1 cellular context compared by ENCODE assay signal in the genomic region with DNA sequence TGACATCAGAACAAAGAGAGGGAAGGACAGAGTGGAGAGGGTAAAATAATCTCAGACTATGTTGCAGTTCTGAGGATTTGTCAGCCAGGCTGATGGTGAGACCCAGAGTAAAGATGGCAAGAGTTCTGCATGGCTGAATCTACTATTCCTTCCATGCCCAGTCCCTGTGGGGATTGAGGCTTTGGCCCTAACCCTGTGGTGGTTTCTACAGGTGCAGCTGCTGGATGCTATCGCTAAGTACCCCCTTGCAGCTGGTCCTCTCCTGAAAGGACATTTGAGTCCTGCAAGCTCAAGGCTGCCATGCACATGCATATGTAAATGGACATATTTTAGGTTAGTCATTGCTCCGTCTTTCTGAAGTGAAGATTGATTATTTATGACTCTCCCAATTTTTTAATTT.
TF ChIP-seq lines count a peak whose summit lies in the region.

No MANE protein-coding gene starts in this region.

TF ChIP-seq in WTC11, 78 proteins besides CTCF, POLR2A, EP300 and RAD21 (continued from another document):
- TF ChIP-seq ELF4 (CRISPR knock-in tag; IDR thresholded peaks at IDR 0.05; ENCODE audit: low read depth) (no peak), ZNF121 (CRISPR knock-in tag; IDR thresholded peaks at IDR 0.05) (no peak), ARID4B (CRISPR knock-in tag; IDR thresholded peaks at IDR 0.05; ENCODE audit: borderline replicate concordance) (no peak), TCF7 (CRISPR knock-in tag; IDR thresholded peaks at IDR 0.05; ENCODE audit: low read depth) (no peak), ZNF423 (CRISPR knock-in tag; IDR thresholded peaks at IDR 0.05) (no peak), MYBL2 (CRISPR knock-in tag; IDR thresholded peaks at IDR 0.05) (no peak), TEAD1 (CRISPR knock-in tag; IDR thresholded peaks at IDR 0.05) (no peak)
TF ChIP-seq in WTC11: peak in this region for 0.
